Comparison of ENCODE assay signal across 6 cellular contexts in the genomic region with DNA sequence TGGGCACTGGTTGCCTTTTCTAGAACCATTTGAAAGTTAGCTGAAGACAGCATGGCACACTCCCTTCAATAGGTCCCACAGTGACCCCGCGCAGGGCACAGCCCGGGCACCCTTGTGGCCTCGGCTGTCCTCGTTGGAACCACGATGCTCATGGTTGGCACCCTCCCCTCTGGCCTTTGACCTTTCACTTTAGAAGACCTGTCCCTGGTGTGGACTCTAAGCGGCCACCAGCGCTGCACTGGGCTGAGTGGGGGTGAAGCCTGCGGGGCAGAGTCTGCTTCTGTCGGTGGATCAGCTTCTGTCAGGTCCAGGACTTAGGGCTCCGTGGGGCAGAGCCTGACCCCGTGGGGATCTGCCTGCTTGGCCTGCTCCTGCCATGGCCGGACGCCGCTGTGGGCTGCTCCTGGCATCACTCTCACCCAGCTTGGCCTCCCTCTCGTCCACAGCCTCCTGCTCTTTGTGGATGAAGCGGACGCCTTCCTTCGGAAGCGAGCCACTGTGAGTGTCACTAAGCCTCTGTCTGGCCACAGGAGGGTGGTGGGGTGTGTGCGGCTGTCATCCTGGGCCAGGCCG. TPM values are rescaled to one million over a fixed set of nuclear protein-coding genes. Genes with fewer than 3 reads are reported as not detected.
"Had no signal": no experiment of that assay in that cellular context is flagged by ENCODE, and none has a peak within 500 bp of the region (broad histone marks: within the 10 kb centered on the region; RNA-seq: fewer than 3 reads in every experiment).

No MANE protein-coding gene starts in this region.

RNA-seq across cellular contexts. Expression of a gene that starts 7.3 kb away (rescaled TPM):
- total RNA-seq: GM23248, H4, HT1080, IMR-90 had no signal
- polyA plus RNA-seq: IMR-90 had no signal

RNA-seq across cellular contexts. Expression of a gene that starts 35.7 kb away (rescaled TPM):
- total RNA-seq: H4, H7, HT1080, IMR-90, K562 had no signal
- polyA plus RNA-seq: K562 had no signal
